In genomic region chr10:14959221-14960057, GRCh38 we compare ENCODE assay signal across 8 cellular contexts. TPM values are rescaled to one million over a fixed set of nuclear protein-coding genes. Genes with fewer than 3 reads are reported as not detected.
A peak's percentile ranks its signal among the peaks of the same experiment; 100 is the strongest.
DNase-seq lines count a peak whose midpoint lies in the region; ATAC-seq and TF ChIP-seq lines count a peak whose summit lies in the region.

Gene MEIG1 (plus strand): TSS chr10:14959388. CDS start chr10:14966469, 7,081 bp downstream.

- no peaks in the 10 kb centered on the region for H3K36me3 Mint-ChIP-seq in activated naive CD8-positive, alpha-beta T cell
- H3K36me3 Mint-ChIP-seq in glutamatergic neuron (ENCODE audit: unreplicated experiment): no peaks in the 10 kb centered on the region

- H3K9me2 ChIP-seq in SK-N-SH: no peaks in the 10 kb centered on the region

- peak within 1 kb of the TSS; percentile 97 for H3K27ac Mint-ChIP-seq in activated naive CD8-positive, alpha-beta T cell
- H3K27ac Mint-ChIP-seq in glutamatergic neuron (ENCODE audit: unreplicated experiment): peak within 1 kb of the TSS; percentile 99

- POLR2A ChIA-PET in GM10248 (lab: Yijun Ruan, JAX): interaction anchor here (0.6 to 0.9 kb wide), 4 partner anchors 81 to 774 kb away, joined by 3 to 6 read pairs (median 4); partner anchors contain the start of gene SUV39H2
- POLR2A ChIA-PET in SK-N-SH (lab: Yijun Ruan, JAX): interaction anchor here (0.6 to 2.8 kb wide), 8 partner anchors 13 to 203 kb away, joined by 3 to 17 read pairs (median 4); partner anchors contain the start of genes CDNF, HSPA14, MSANTD7 and RPP38

- peak within 1 kb of the TSS; percentile 96 to 98 for H3K27ac ChIP-seq in SK-N-SH (ENCODE audit: low read depth in 2 of 2, low read length in 1 of 2)
- peak within 1 kb of the TSS; percentile 96 for H3K27ac ChIP-seq in osteoblast (ENCODE audit: low read depth, low read length)
- peak within 1 kb of the TSS; percentile 92 to 98 for H3K27ac ChIP-seq in thoracic aorta

- H3K27me3 Mint-ChIP-seq in activated naive CD8-positive, alpha-beta T cell: no peaks in the 10 kb centered on the region
- H3K27me3 Mint-ChIP-seq in glutamatergic neuron (ENCODE audit: unreplicated experiment): peaks cover 11% of the 10 kb centered on the region

- H3K4me3 ChIP-seq in SK-N-SH (ENCODE audit: low read depth in 2 of 2, low read length in 1 of 2) (peak within 1 kb of the TSS; percentile 62 to 82), osteoblast (ENCODE audit: insufficient read depth, low read length) (peak within 1 kb of the TSS; percentile 92), thoracic aorta (peak within 1 kb of the TSS; percentile 79)

- H3K4me1 ChIP-seq in SK-N-SH (ENCODE audit: control insufficient read depth in 1 of 2, insufficient read depth in 2 of 2, low read depth in 1 of 2, low read length in 1 of 2) (peaks cover 3 to 7% of the 10 kb centered on the region in 2 experiments; a peak in 2 of 4 replicates), osteoblast (ENCODE audit: insufficient read depth, low read length) (peaks cover 6% of the 10 kb centered on the region), thoracic aorta (ENCODE audit: control insufficient read depth in 1 of 2, low read depth in 2 of 2) (peaks cover 6 to 9% of the 10 kb centered on the region in 2 donors)

- H3K79me2 ChIP-seq in SK-N-SH (ENCODE audit: insufficient read depth): peaks cover 3% of the 10 kb centered on the region; the same call in 1 of the 2 replicates
- no peaks in the 10 kb centered on the region for H3K79me2 ChIP-seq in osteoblast (ENCODE audit: insufficient read depth, low read length)

- no peaks in the 10 kb centered on the region for H3K27me3 ChIP-seq in SK-N-SH (ENCODE audit: insufficient read depth)
- no peaks in the 10 kb centered on the region for H3K27me3 ChIP-seq in osteoblast (ENCODE audit: insufficient read depth, low read length)
- H3K27me3 ChIP-seq in thoracic aorta (replicated peaks; ENCODE audit: insufficient read depth): no peaks in the 10 kb centered on the region

- TF ChIP-seq CTCF in GM10248 (IDR thresholded peaks at IDR 0.05; ENCODE audit: control extremely low read depth, extremely low read depth, low read depth, missing control alignments) (no peak), SK-N-SH (IDR thresholded peaks at IDR 0.05) (no peak), glutamatergic neuron (IDR thresholded peaks at IDR 0.05; ENCODE audit: partially characterized antibody, unreplicated experiment) (no peak), osteoblast (IDR thresholded peaks at IDR 0.05; ENCODE audit: extremely low read depth, low read depth, low read length) (no peak), thoracic aorta (IDR thresholded peaks at IDR 0.05) (no peak)

- ATAC-seq in HG02610 (IDR thresholded peaks at IDR 0.05; ENCODE audit: unreplicated experiment): peak; percentile 85
- ATAC-seq in thoracic aorta (ENCODE audit: insufficient number of reproducible peaks, low FRiP score, low read depth): peak; percentile 95

- 2% methylated on average over 29 of the region's 60 CpGs for WGBS in SK-N-SH (ENCODE audit: low lambda C conversion rate)

- peak within 1 kb of the TSS; percentile 97 for H2AFZ ChIP-seq in SK-N-SH (ENCODE audit: low read depth)
- peak within 1 kb of the TSS; percentile 100 for H2AFZ ChIP-seq in osteoblast (ENCODE audit: low read length)

- H3F3A ChIP-seq in SK-N-SH (replicated peaks; ENCODE audit: insufficient read depth): peaks cover 25% of the 10 kb centered on the region

- H3K9me3 ChIP-seq in SK-N-SH: no peaks in the 10 kb centered on the region
- no peaks in the 10 kb centered on the region for H3K9me3 ChIP-seq in osteoblast (ENCODE audit: low read depth, low read length)
- no peaks in the 10 kb centered on the region for H3K9me3 ChIP-seq in thoracic aorta

- 0 out of 4 replicates have a peak, but pooled peaks of 1 of the 2 experiments have one; percentile 10 for TF ChIP-seq EP300 in SK-N-SH (IDR thresholded peaks at IDR 0.05; ENCODE audit: borderline replicate concordance in 1 of 2, low read depth in 1 of 2, low read length in 1 of 2)

- H3K4me1 Mint-ChIP-seq in activated naive CD8-positive, alpha-beta T cell (ENCODE audit: low read depth): peaks cover 26% of the 10 kb centered on the region
- peaks cover 3% of the 10 kb centered on the region for H3K4me1 Mint-ChIP-seq in glutamatergic neuron (ENCODE audit: low read depth, unreplicated experiment)

- DNase-seq in GM10248 (ENCODE audit: extremely low spot score) (peak; percentile 94), NCI-H1092 (lab: John Stamatoyannopoulos, UW) (peak; percentile 81), SK-N-SH (peak; percentile 95), glutamatergic neuron (peak; percentile 96), osteoblast (ENCODE audit: insufficient read length, low spot score, missing footprints) (peak; percentile 98), thoracic aorta (ENCODE audit: low spot score) (peak; percentile 64)

- H3K9ac ChIP-seq in SK-N-SH: peak within 1 kb of the TSS; percentile 96

- H3K9me3 Mint-ChIP-seq in activated naive CD8-positive, alpha-beta T cell (ENCODE audit: low read depth): no peaks in the 10 kb centered on the region
- peaks cover 1% of the 10 kb centered on the region for H3K9me3 Mint-ChIP-seq in glutamatergic neuron (ENCODE audit: unreplicated experiment)

- H3K36me3 ChIP-seq in SK-N-SH (replicated peaks in 1 of 2; ENCODE audit: control insufficient read depth in 1 of 2, insufficient read depth in 2 of 2, low read length in 1 of 2) (no peaks in the 10 kb centered on the region), osteoblast (ENCODE audit: insufficient read depth, low read length) (no peaks in the 10 kb centered on the region), thoracic aorta (no peaks in the 10 kb centered on the region)

- CTCF ChIA-PET in GM10248 (lab: Yijun Ruan, JAX) (interaction anchor here (0.9 to 2.2 kb wide), 5 partner anchors 12 to 422 kb away, joined by 3 to 6 read pairs (median 4); partner anchors contain the start of genes CDNF, HSPA14, MSANTD7 and SUV39H2), SK-N-SH (lab: Yijun Ruan, JAX) (interaction anchor here (1.0 to 1.6 kb wide), 5 partner anchors 12 to 460 kb away, joined by 3 to 7 read pairs (median 4); no protein-coding TSS in a partner anchor)

- peak within 1 kb of the TSS; percentile 95 for H3K4me3 Mint-ChIP-seq in activated naive CD8-positive, alpha-beta T cell
- H3K4me3 Mint-ChIP-seq in glutamatergic neuron (ENCODE audit: unreplicated experiment): peak within 1 kb of the TSS; percentile 94

- H4K20me1 ChIP-seq in SK-N-SH (ENCODE audit: insufficient read depth): no peaks in the 10 kb centered on the region
- no peaks in the 10 kb centered on the region for H4K20me1 ChIP-seq in osteoblast (ENCODE audit: insufficient read depth, low read length)

- H3K4me2 ChIP-seq in SK-N-SH (peak within 1 kb of the TSS; percentile 87), osteoblast (ENCODE audit: insufficient read depth, low read length) (peak within 1 kb of the TSS; percentile 100)

- TF ChIP-seq RAD21 in SK-N-SH (IDR thresholded peaks at IDR 0.05; ENCODE audit: low read length): no peak

TF ChIP-seq in SK-N-SH, 30 proteins besides CTCF, POLR2A, EP300 and RAD21 (continues in another document):
- TF ChIP-seq TCF12 (IDR thresholded peaks at IDR 0.05) (peak; percentile 14; the same call in 1 of the 2 replicates), YY1 (IDR thresholded peaks at IDR 0.05; ENCODE audit: low read depth) (peak; percentile 56), ELF1 (IDR thresholded peaks at IDR 0.05) (peak; percentile 71), GABPA (IDR thresholded peaks at IDR 0.05; ENCODE audit: low read depth) (peak; percentile 87), TAF1 (IDR thresholded peaks at IDR 0.05; ENCODE audit: borderline replicate concordance, low read depth, low read length) (peak; percentile 67), FOSL2 (IDR thresholded peaks at IDR 0.05; ENCODE audit: borderline replicate concordance, low read depth) (no peak), SIN3A (IDR thresholded peaks at IDR 0.05; ENCODE audit: borderline replicate concordance, low read depth, low read length) (no peak; the same call in 1 of the 2 replicates), PBX3 (IDR thresholded peaks at IDR 0.05) (peak; percentile 37; the same call in 1 of the 2 replicates), USF1 (IDR thresholded peaks at IDR 0.05; ENCODE audit: borderline replicate concordance, low read depth) (peak; percentile 12; the same call in 1 of the 2 replicates), FOXM1 (IDR thresholded peaks at IDR 0.05; ENCODE audit: low read depth) (no peak)

RNA-seq across cellular contexts. Expression of gene MEIG1, which starts in this region (rescaled TPM):
- 0.42 and 0.43 TPM in 2 replicates for polyA plus RNA-seq in SK-N-SH (2012; rRNA removed)
- 0.62 and 0.82 TPM in 2 replicates for polyA plus RNA-seq in SK-N-SH (2012; cell fraction: cytosol; rRNA removed)
- polyA plus RNA-seq in SK-N-SH (2012; cell fraction: nucleus; rRNA removed): 0.49 TPM in 1 of 2 replicates, not detected in the other
- total RNA-seq in glutamatergic neuron (ENCODE audit: unreplicated experiment) (not detected), osteoblast (1.2 TPM in 1 of 2 replicates, not detected in the other), thoracic aorta (not detected)

Comparison
In these comparisons a context has a peak if more than half of its experiments do, and no peak if none do; other contexts are left out.
1. Peak in every context shown above with its lines: DNase-seq, ATAC-seq, H3K4me3 ChIP-seq and H3K27ac ChIP-seq.
2. Peak in DNase-seq, H3K4me3 ChIP-seq, H3K27ac ChIP-seq, H3K9ac ChIP-seq and H3K4me2 ChIP-seq in SK-N-SH; RNA of the gene not detected or under 1 TPM.
3. Peak in DNase-seq in glutamatergic neuron; RNA of the gene not detected or under 1 TPM.
4. Peak in DNase-seq, ATAC-seq, H3K4me3 ChIP-seq and H3K27ac ChIP-seq in thoracic aorta; RNA of the gene not detected or under 1 TPM.